8 cellular contexts compared by ENCODE assay signal in the genomic region with DNA sequence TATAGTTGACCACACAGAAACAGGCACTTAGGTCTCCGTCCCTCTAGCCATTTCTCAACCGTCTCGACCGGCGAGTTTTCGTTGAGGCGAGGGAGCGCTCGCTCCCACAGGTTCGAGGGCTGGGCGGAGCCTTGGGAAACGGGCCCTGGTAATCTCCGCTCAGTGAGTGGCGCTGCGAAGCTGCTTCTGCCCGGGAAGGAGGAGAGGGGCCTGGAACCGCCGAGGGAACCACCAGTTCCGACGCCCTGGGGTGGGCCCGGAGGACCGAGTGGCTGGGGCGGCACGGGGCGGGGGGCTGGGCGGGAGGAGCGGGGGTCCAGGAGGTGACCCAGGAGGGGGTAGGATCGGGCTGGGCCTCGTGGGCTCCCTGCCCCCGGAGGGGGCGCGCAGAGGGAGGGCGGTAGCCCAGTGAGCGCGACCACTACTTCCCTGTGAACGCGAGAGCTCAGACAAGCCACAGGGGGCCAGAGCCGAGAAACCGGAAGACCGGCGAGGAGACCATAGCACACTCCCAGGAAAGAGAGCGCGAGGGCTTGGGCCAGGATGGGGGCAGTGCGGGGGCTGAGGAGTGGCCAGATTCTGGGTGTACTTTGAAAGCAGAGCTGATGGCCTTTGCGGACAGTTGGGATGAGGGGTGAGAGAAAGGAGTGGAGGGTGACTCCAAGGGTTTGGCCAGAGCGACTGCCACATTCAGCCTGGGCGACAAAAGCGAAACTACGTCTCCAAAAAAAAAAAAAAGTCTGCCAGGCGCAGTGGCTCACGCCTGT. TPM values are rescaled to one million over a fixed set of nuclear protein-coding genes. Genes with fewer than 3 reads are reported as not detected.
DNase-seq lines count a peak whose midpoint lies in the region; ATAC-seq and TF ChIP-seq lines count a peak whose summit lies in the region.

No MANE protein-coding gene starts in this region.

- H3K4me1 Mint-ChIP-seq in natural killer cell treated with Interleukin-12 subunit alpha and Interleukin-12 subunit beta and Interleukin-15 and Interleukin-18, amount 100 ng/mL, for 72 hours (ENCODE audit: low read depth in 2 of 2), result peaks cover 25 to 29% of the 10 kb centered on the region in 2 donors

- peak; percentile 79 for DNase-seq in LHCN-M2 (ENCODE audit: low read depth)
- peak; percentile 74 for DNase-seq in SHP77 treated with DMSO at 0.1 percent for 48 hours (lab: John Stamatoyannopoulos, UW)
- peak; percentile 21 to 58 (median 47) for DNase-seq in activated naive CD4-positive, alpha-beta T cell (lab: John Stamatoyannopoulos, UW)
- peak; percentile 80 to 93 for DNase-seq in foreskin fibroblast
- peak; percentile 79 for DNase-seq in natural killer cell treated with Interleukin-12 subunit alpha and Interleukin-12 subunit beta and Interleukin-15 and Interleukin-18, amount 100 ng/mL, for 72 hours (ENCODE audit: low spot score)
- DNase-seq in superior temporal gyrus (ENCODE audit: extremely low spot score), result peak; percentile 88
- no peak for DNase-seq in NCI-H446 (lab: John Stamatoyannopoulos, UW)

- peak overlapping the region; percentile 84 for H3K4me3 Mint-ChIP-seq in natural killer cell treated with Interleukin-12 subunit alpha and Interleukin-12 subunit beta and Interleukin-15 and Interleukin-18, amount 100 ng/mL, for 72 hours

- H3K9me3 Mint-ChIP-seq in natural killer cell treated with Interleukin-12 subunit alpha and Interleukin-12 subunit beta and Interleukin-15 and Interleukin-18, amount 100 ng/mL, for 72 hours, result no peaks in the 10 kb centered on the region

- H3K4me3 ChIP-seq in foreskin fibroblast (ENCODE audit: low read depth in 1 of 2, low read length in 2 of 2), result peak overlapping the region; percentile 28 to 48

- ATAC-seq in natural killer cell treated with Interleukin-12 subunit alpha and Interleukin-12 subunit beta and Interleukin-15 and Interleukin-18, amount 100 ng/mL, for 72 hours, result peak; percentile 54 to 66

- no peaks in the 10 kb centered on the region for H3K36me3 Mint-ChIP-seq in natural killer cell treated with Interleukin-12 subunit alpha and Interleukin-12 subunit beta and Interleukin-15 and Interleukin-18, amount 100 ng/mL, for 72 hours

- no peak for TF ChIP-seq CTCF in foreskin fibroblast (IDR thresholded peaks at IDR 0.05; ENCODE audit: low read depth, low read length)

- peak overlapping the region; percentile 99 to 100 for H3K27ac Mint-ChIP-seq in natural killer cell treated with Interleukin-12 subunit alpha and Interleukin-12 subunit beta and Interleukin-15 and Interleukin-18, amount 100 ng/mL, for 72 hours

- H3K27me3 Mint-ChIP-seq in natural killer cell treated with Interleukin-12 subunit alpha and Interleukin-12 subunit beta and Interleukin-15 and Interleukin-18, amount 100 ng/mL, for 72 hours, result no peaks in the 10 kb centered on the region

- peak; percentile 49 for TF ChIP-seq POLR2A in GM15510 (IDR thresholded peaks at IDR 0.05; ENCODE audit: borderline replicate concordance, extremely low read depth, insufficient read length)

RNA-seq across cellular contexts. Expression of a gene that starts 29.9 kb away (rescaled TPM):
- total RNA-seq in LHCN-M2 (2014; rRNA removed), result 19.8 and 25.6 TPM in 2 replicates
- 27.7 TPM for polyA plus RNA-seq in LHCN-M2 (2012)
- total RNA-seq in natural killer cell treated with Interleukin-12 subunit alpha and Interleukin-12 subunit beta and Interleukin-15 and Interleukin-18, amount 100 ng/mL, for 72 hours, result 1 to 10 TPM; 1.5 to 1.7 TPM

Comparison
In these comparisons a context has a peak if more than half of its experiments do, and no peak if none do; other contexts are left out.
1. DNase-seq: peak in LHCN-M2 (single experiment), SHP77 treated with DMSO at 0.1 percent for 48 hours (single experiment), activated naive CD4-positive, alpha-beta T cell (4 of 4), foreskin fibroblast (2 of 2), natural killer cell treated with Interleukin-12 subunit alpha and Interleukin-12 subunit beta and Interleukin-15 and Interleukin-18, amount 100 ng/mL, for 72 hours (single experiment) and superior temporal gyrus (single experiment); none in NCI-H446 (0 of 2).